16 cellular contexts compared by ENCODE assay signal in genomic region chr5:126455264-126455663, GRCh38.
"Had no signal": no experiment of that assay in that cellular context is flagged by ENCODE, and none has a peak within 500 bp of the region (broad histone marks: within the 10 kb centered on the region; RNA-seq: fewer than 3 reads in every experiment).

No MANE protein-coding gene starts in this region.

- DNase-seq: activated CD4-positive, alpha-beta T cell treated with anti-CD3 and anti-CD28 coated beads, Interleukin-2, amount 50 U/mL, for 4 hours; activated CD4-positive, CD25-positive, alpha-beta regulatory T cell treated with anti-CD3 and anti-CD28 coated beads, Interleukin-2, amount 50 U/mL, for 72 hours; activated effector memory CD4-positive, alpha-beta T cell treated with Interleukin-2 at 50 U/mL for 16 hours; activated T-cell treated with anti-CD3 and anti-CD28 coated beads, Interleukin-2, amount 50 U/mL, for 24 hours; amygdala; brain microvascular endothelial cell; lower lobe of right lung; naive thymus-derived CD4-positive, alpha-beta T cell; psoas muscle; stimulated activated CD4-positive, alpha-beta T cell treated with anti-CD3 and anti-CD28 coated beads, Interleukin-12 subunit alpha, Interleukin-12 subunit beta, amount 100 ng/mL, for 4 hours; stimulated activated CD4-positive, alpha-beta T cell treated with anti-CD3 and anti-CD28 coated beads, Interleukin-2, amount 100 ng/mL, for 48 hours; stimulated activated naive CD8-positive, alpha-beta T cell treated with anti-CD3 and anti-CD28 coated beads, Interleukin-15, Interleukin-2, amounts not matched to agents 100 U/mL and 50 U/mL, for 24 hours; testis had no signal

- H3K4me2 ChIP-seq: hepatocyte had no signal

- H3K4me3 ChIP-seq: hepatocyte, lower lobe of right lung, psoas muscle, testis had no signal

- H3K27ac Mint-ChIP-seq: activated naive CD8-positive, alpha-beta T cell; activated T-cell treated with anti-CD3 and anti-CD28 coated beads, Interleukin-2, amount 50 U/mL, for 24 hours had no signal

- H3K9me3 Mint-ChIP-seq: activated T-cell treated with anti-CD3 and anti-CD28 coated beads, Interleukin-2, amount 50 U/mL, for 24 hours had no signal

- H3K36me3 ChIP-seq: lower lobe of right lung had no signal

- H3K27ac ChIP-seq: brain microvascular endothelial cell, hepatocyte, lower lobe of right lung, psoas muscle had no signal

- H3K27me3 ChIP-seq: brain microvascular endothelial cell, hepatocyte, testis had no signal

- H3K27me3 Mint-ChIP-seq: activated naive CD8-positive, alpha-beta T cell; activated T-cell treated with anti-CD3 and anti-CD28 coated beads, Interleukin-2, amount 50 U/mL, for 24 hours; naive thymus-derived CD4-positive, alpha-beta T cell had no signal

- H3K4me3 Mint-ChIP-seq: activated naive CD8-positive, alpha-beta T cell; activated T-cell treated with anti-CD3 and anti-CD28 coated beads, Interleukin-2, amount 50 U/mL, for 24 hours; naive thymus-derived CD4-positive, alpha-beta T cell had no signal

- H3K4me1 ChIP-seq: lower lobe of right lung, psoas muscle had no signal

- ATAC-seq: lower lobe of right lung; naive thymus-derived CD4-positive, alpha-beta T cell; psoas muscle; sciatic nerve; stimulated activated naive CD8-positive, alpha-beta T cell treated with anti-CD3 and anti-CD28 coated beads, Interleukin-15, Interleukin-2, amounts not matched to agents 100 U/mL and 50 U/mL, for 24 hours had no signal

- H3K9me3 ChIP-seq: lower lobe of right lung, psoas muscle, testis had no signal

- H2AFZ ChIP-seq: hepatocyte had no signal
